Comparison of ENCODE assay signal across 10 cellular contexts in the genomic region with DNA sequence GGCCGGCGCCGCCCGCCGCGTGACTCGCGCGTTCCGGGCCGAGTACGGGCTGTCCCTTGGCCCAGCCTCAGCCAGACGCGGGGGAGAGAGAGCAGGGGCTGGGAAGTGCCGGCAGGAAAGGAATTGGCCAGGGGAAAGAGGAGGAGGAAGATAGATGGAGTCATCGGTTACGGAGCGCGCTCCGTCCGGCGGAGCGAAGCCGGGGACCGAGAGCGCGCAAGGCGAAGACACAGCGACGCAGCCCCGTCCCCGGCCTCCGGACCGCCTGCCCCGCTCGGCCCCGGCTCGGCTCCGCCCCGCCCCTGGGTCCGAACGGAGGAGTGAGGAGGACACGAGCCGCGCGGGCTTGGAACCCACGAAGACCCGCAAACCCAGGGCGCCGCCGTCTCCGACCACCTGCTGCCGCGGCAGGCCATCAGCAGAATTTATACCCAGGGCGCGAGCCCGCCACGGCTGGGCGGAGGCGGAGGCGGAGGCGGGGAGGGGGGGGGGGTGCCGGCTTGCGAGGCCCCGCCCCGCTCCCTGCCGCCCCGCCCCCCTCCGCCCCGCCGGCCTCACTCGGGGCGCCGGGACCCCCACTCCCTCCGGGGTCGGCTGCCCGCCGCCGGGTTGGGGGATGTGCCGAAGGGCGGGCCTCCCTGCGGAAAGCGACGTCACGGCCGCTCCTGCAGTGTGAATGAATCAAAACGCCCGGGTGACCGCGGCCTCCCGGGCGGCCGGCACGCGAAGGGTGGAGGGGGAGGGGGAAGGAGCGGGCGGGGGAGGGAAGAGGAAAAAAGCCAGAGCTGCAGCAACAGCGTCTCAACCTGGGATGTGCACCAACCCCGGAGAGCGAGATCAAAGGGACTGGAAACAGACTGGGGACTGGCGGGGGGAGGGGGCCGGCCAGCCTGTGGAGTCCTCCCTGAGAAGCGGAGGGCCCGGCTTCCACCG. TPM values are rescaled to one million over a fixed set of nuclear protein-coding genes. Genes with fewer than 3 reads are reported as not detected.
DNase-seq lines count a peak whose midpoint lies in the region; ATAC-seq, FAIRE-seq and TF ChIP-seq lines count a peak whose summit lies in the region.
"Had no signal": no experiment of that assay in that cellular context is flagged by ENCODE, and none has a peak within 500 bp of the region (broad histone marks: within the 10 kb centered on the region; RNA-seq: fewer than 3 reads in every experiment).

LHX4 (plus strand) TSS at position 782 of the 933 bp plus-strand sequence. CDS start 266 bp downstream, outside the sequence.

- intact Hi-C loops in K562 (cut with micrococcal nuclease): no loop called here

- no TSS peak for BruUV-seq in K562 (replicated peaks; lab: Mats Ljungman, UMichigan)

- no peaks in the 10 kb centered on the region for H3K9me1 ChIP-seq in K562 (ENCODE audit: control insufficient read depth, insufficient read depth, low read length)

- TF ChIP-seq CTCF in K562 (IDR thresholded peaks at IDR 0.05 in 2 of 3, conservative IDR thresholded peaks at IDR 0.05 in 1 of 3; ENCODE audit: insufficient read depth in 2 of 3, low read depth in 1 of 3, low read length in 3 of 3): no peak

- no peak for TF ChIP-seq EP300 in K562 (IDR thresholded peaks at IDR 0.05; ENCODE audit: low read length)

- H3K79me2 ChIP-seq in K562 (ENCODE audit: control insufficient read depth, insufficient read depth, low read length): no peaks in the 10 kb centered on the region

- H3K27me3 Mint-ChIP-seq in immature natural killer cell (ENCODE audit: low read depth in 3 of 3): peaks cover 16 to 39% (median 34%) of the 10 kb centered on the region in 3 donors
- peaks cover 78% of the 10 kb centered on the region for H3K27me3 Mint-ChIP-seq in stimulated activated memory B cell treated with anti-CD40 and anti-IgM and Interleukin-4, amounts not matched to agents 10 μg/mL and 1 μg/mL and 100 μg/mL, for 72 hours

- H3K4me1 ChIP-seq in K562 (replicated peaks in 1 of 2; ENCODE audit: control insufficient read depth in 2 of 2, insufficient read depth in 2 of 2, low read length in 2 of 2): peaks cover 0 to 42% of the 10 kb centered on the region in 2 experiments; a peak in 3 of 5 replicates

- CTCF ChIA-PET in K562 (lab: Yijun Ruan, JAX; ENCODE audit: low intra/inter-chr PET ratio): no interaction called here

- H4K20me1 ChIP-seq in K562 (replicated peaks; ENCODE audit: control insufficient read depth, insufficient read depth, low read length): peaks cover 12% of the 10 kb centered on the region; the same call in 1 of the 2 replicates

- no peak within 1 kb of the TSS for H3K27ac ChIP-seq in K562 (ENCODE audit: extremely low read depth, low read depth, low read length)

- H3K4me1 Mint-ChIP-seq in immature natural killer cell: peaks cover 26 to 30% of the 10 kb centered on the region in 2 donors
- peaks cover 42% of the 10 kb centered on the region for H3K4me1 Mint-ChIP-seq in stimulated activated memory B cell treated with anti-CD40 and anti-IgM and Interleukin-4, amounts not matched to agents 10 μg/mL and 1 μg/mL and 100 μg/mL, for 72 hours

- H3K36me3 ChIP-seq in K562 (ENCODE audit: control insufficient read depth, insufficient read depth, low read length): no peaks in the 10 kb centered on the region

- H3K36me3 Mint-ChIP-seq in immature natural killer cell: no peaks in the 10 kb centered on the region
- no peaks in the 10 kb centered on the region for H3K36me3 Mint-ChIP-seq in stimulated activated memory B cell treated with anti-CD40 and anti-IgM and Interleukin-4, amounts not matched to agents 10 μg/mL and 1 μg/mL and 100 μg/mL, for 72 hours

- H2AFZ ChIP-seq in K562 (ENCODE audit: low read depth, low read length): peak within 1 kb of the TSS; percentile 95

- TF ChIP-seq POLR2A in K562 (conservative IDR thresholded peaks at IDR 0.05): no peak

- WGBS in K562 (ENCODE audit: insufficient coverage, low coverage, missing lambda C conversion rate): under 1% methylated on average over 59 of the region's 105 CpGs

- no peak within 1 kb of the TSS for H3K27ac Mint-ChIP-seq in immature natural killer cell
- H3K27ac Mint-ChIP-seq in stimulated activated memory B cell treated with anti-CD40 and anti-IgM and Interleukin-4, amounts not matched to agents 10 μg/mL and 1 μg/mL and 100 μg/mL, for 72 hours: no peak within 1 kb of the TSS

- peaks cover 0 to 2% (median 0%) of the 10 kb centered on the region in 6 donors for H3K9me3 Mint-ChIP-seq in immature natural killer cell
- no peaks in the 10 kb centered on the region for H3K9me3 Mint-ChIP-seq in stimulated activated memory B cell treated with anti-CD40 and anti-IgM and Interleukin-4, amounts not matched to agents 10 μg/mL and 1 μg/mL and 100 μg/mL, for 72 hours

- POLR2A ChIA-PET in K562 (lab: Yijun Ruan, JAX): no interaction called here

- peak; percentile 71 for DNase-seq in DMS153 treated with DMSO at 0.1 percent for 48 hours (lab: John Stamatoyannopoulos, UW; ENCODE audit: unreplicated experiment)
- no peak for DNase-seq in DMS153 (lab: John Stamatoyannopoulos, UW)
- peak; percentile 67 for DNase-seq in OCI-M1 (lab: John Stamatoyannopoulos, UW)
- peak; percentile 75 to 95 (median 93) for DNase-seq in K562 (ENCODE audit: extremely low read depth in 1 of 4, low spot score in 3 of 4)
- peak; percentile 23 to 36 (median 25) for DNase-seq in immature natural killer cell

- no peak for FAIRE-seq in K562 (lab: Jason Lieb, UNC)
- FAIRE-seq: A204.1 had no signal

- peak within 1 kb of the TSS; percentile 78 for H3K4me2 ChIP-seq in K562 (ENCODE audit: insufficient read depth, low read length)

- peak within 1 kb of the TSS; percentile 23 to 87; a peak in 3 of 4 replicates for H3K9ac ChIP-seq in K562 (ENCODE audit: insufficient read depth in 1 of 2, low read depth in 2 of 2, low read length in 2 of 2)

- H3K9me3 ChIP-seq in K562 (replicated peaks; ENCODE audit: control insufficient read depth, insufficient read depth, low read depth, low read length): no peaks in the 10 kb centered on the region

- peaks cover 74 to 75% of the 10 kb centered on the region in 2 experiments for H3K27me3 ChIP-seq in K562 (ENCODE audit: control insufficient read depth in 2 of 2, insufficient read depth in 2 of 2, low read length in 2 of 2)

- H3K4me3 Mint-ChIP-seq in immature natural killer cell: peak within 1 kb of the TSS; percentile 75 to 85 (median 81)
- H3K4me3 Mint-ChIP-seq in stimulated activated memory B cell treated with anti-CD40 and anti-IgM and Interleukin-4, amounts not matched to agents 10 μg/mL and 1 μg/mL and 100 μg/mL, for 72 hours: peak within 1 kb of the TSS; percentile 80

- ATAC-seq in HG03175 (IDR thresholded peaks at IDR 0.05; ENCODE audit: unreplicated experiment) (peak; percentile 40), K562 (peak; percentile 88), GM19324 (IDR thresholded peaks at IDR 0.05; ENCODE audit: low FRiP score, unreplicated experiment) (no peak)
- peak; percentile 60 for ATAC-seq in stimulated activated memory B cell treated with anti-CD40 and anti-IgM and Interleukin-4, amounts not matched to agents 10 μg/mL and 1 μg/mL and 100 μg/mL, for 72 hours

- TF ChIP-seq RAD21 in K562 (CRISPR knock-in tag; conservative IDR thresholded peaks at IDR 0.05 in 1 of 2, IDR thresholded peaks at IDR 0.05 in 1 of 2): no peak

- H3K4me3 ChIP-seq in K562: peak within 1 kb of the TSS; percentile 49

- in situ Hi-C loops in K562 (cut with MboI): no loop called here

TF ChIP-seq in K562, 482 proteins besides CTCF, POLR2A, EP300 and RAD21 (continues in another document):
- TF ChIP-seq SMAD1 (IDR thresholded peaks at IDR 0.05; ENCODE audit: low read depth, low read length, partially characterized antibody) (no peak), HNRNPH1 (optimal IDR thresholded peaks at IDR 0.05; ENCODE audit: low read depth, low read length) (no peak), HDAC3 (IDR thresholded peaks at IDR 0.05; ENCODE audit: borderline replicate concordance, partially characterized antibody) (no peak), SMARCC2 (IDR thresholded peaks at IDR 0.05; ENCODE audit: low read depth) (no peak), BRF1 (IDR thresholded peaks at IDR 0.05; ENCODE audit: borderline replicate concordance, extremely low read depth, insufficient read length) (no peak), ZNF584 (CRISPR knock-in tag; IDR thresholded peaks at IDR 0.05; ENCODE audit: low read depth) (no peak), PHF8 (IDR thresholded peaks at IDR 0.05; ENCODE audit: borderline replicate concordance, low read length) (peak; percentile 26; the same call in 1 of the 2 replicates)

RNA-seq across cellular contexts. Expression of gene LHX4, which starts in this region (rescaled TPM):
- 0.12 TPM in 1 of 2 replicates, not detected in the other for total RNA-seq in K562 (2011; cell fraction: chromatin; rRNA removed; ENCODE audit: low replicate concordance)
- not detected in 2 replicates for total RNA-seq in K562 (2011; cell fraction: nucleolus; rRNA removed)
- 0.15 TPM in 1 of 2 replicates, not detected in the other for total RNA-seq in K562 (2011; cell fraction: nucleoplasm; rRNA removed)
- total RNA-seq in K562 (2014; rRNA removed) (not detected in 2 replicates), K562 (2014; rRNA removed; fragmentation: Illumina TruSeq; extraction: Trizol) (0.03 and 0.04 TPM in 2 replicates), K562 (2015; rRNA removed; fragmentation: Illumina TruSeq; extraction: Trizol) (not detected in 2 replicates), K562 (2021) (not detected in 2 replicates)
- polyA plus RNA-seq in K562 (2011; rRNA removed) (0.01 and 0.03 TPM in 2 replicates), K562 (2014; fragmentation: Illumina TruSeq; extraction: Trizol) (not detected in 2 replicates), K562 (2014; fragmentation: Nextera tagmentation; extraction: Ambion mirVana) (under 1 TPM; 0.10 to 0.11 TPM), K562 (2014; rRNA removed) (not detected in 2 replicates), immature natural killer cell (under 1 TPM in 1 of 3 donors, not detected in 2; 0.25 TPM)
- polyA plus RNA-seq in K562 (2011; cell fraction: cytosol; rRNA removed): 0.01 TPM in 2 replicates
- polyA plus RNA-seq in K562 (2011; cell fraction: nucleus; rRNA removed): 0.01 and 0.04 TPM in 2 replicates
- polyA plus RNA-seq in K562 (2012): 1.1 and 1.6 TPM in 2 replicates
- not detected in 2 replicates for polyA minus RNA-seq in K562 (2011; rRNA and poly(A)+ RNA removed)
- polyA minus RNA-seq in K562 (2011; cell fraction: cytosol; rRNA and poly(A)+ RNA removed): not detected in 2 replicates
- 0.11 TPM in 1 of 2 replicates, not detected in the other for polyA minus RNA-seq in K562 (2011; cell fraction: nucleus; rRNA and poly(A)+ RNA removed)
- total RNA-seq: temporal lobe had no signal

Comparison
In these comparisons a context has a peak if more than half of its experiments do, and no peak if none do; other contexts are left out.
1. Peak in DNase-seq in immature natural killer cell; RNA of the gene not detected or under 1 TPM.